Comparison of ENCODE assay signal across 1 cellular context in genomic region chr1:26169669-26170471, GRCh38.
TF ChIP-seq lines count a peak whose summit lies in the region.

ZNF593 (plus strand) TSS chr1:26169908; CDS start chr1:26169984, 76 bp downstream.

TF ChIP-seq in HepG2, 621 proteins besides CTCF, POLR2A, EP300 and RAD21 (continued from another document and continues in another):
- TF ChIP-seq THAP9 (CRISPR knock-in tag; IDR thresholded peaks at IDR 0.05; ENCODE audit: borderline replicate concordance) (peak; percentile 87), ZFP1 (CRISPR knock-in tag; IDR thresholded peaks at IDR 0.05) (no peak), HMGXB4 (CRISPR knock-in tag; IDR thresholded peaks at IDR 0.05; ENCODE audit: borderline replicate concordance in 1 of 2, low read depth in 1 of 2) (peak; percentile 93 to 95), SNAPC2 (CRISPR knock-in tag; IDR thresholded peaks at IDR 0.05) (peak; percentile 92), ZNF605 (CRISPR knock-in tag; IDR thresholded peaks at IDR 0.05) (peak; percentile 93), KAT2B (IDR thresholded peaks at IDR 0.05; ENCODE audit: borderline replicate concordance, low read depth, low read length) (no peak), RFX3 (CRISPR knock-in tag; IDR thresholded peaks at IDR 0.05) (no peak), ZNF724P (CRISPR knock-in tag; IDR thresholded peaks at IDR 0.05; ENCODE audit: borderline replicate concordance) (peak; percentile 70; the same call in 1 of the 2 replicates), NBN (conservative IDR thresholded peaks at IDR 0.05) (no peak), WIZ (CRISPR knock-in tag; IDR thresholded peaks at IDR 0.05) (no peak), NPAS2 (CRISPR knock-in tag; IDR thresholded peaks at IDR 0.05; ENCODE audit: borderline replicate concordance) (no peak), ZNF160 (CRISPR knock-in tag; IDR thresholded peaks at IDR 0.05) (peak; percentile 97), REPIN1 (CRISPR knock-in tag; IDR thresholded peaks at IDR 0.05; ENCODE audit: borderline replicate concordance, low read depth) (peak; percentile 94), PLRG1 (conservative IDR thresholded peaks at IDR 0.05) (no peak), ZBTB43 (CRISPR knock-in tag; conservative IDR thresholded peaks at IDR 0.05) (peak; percentile 55; the same call in 1 of the 2 replicates), ZNF746 (CRISPR knock-in tag; IDR thresholded peaks at IDR 0.05) (peak; percentile 77; the same call in 1 of the 2 replicates), RFX5 (IDR thresholded peaks at IDR 0.05; ENCODE audit: low read depth, low read length) (peak; percentile 83), ZBTB34 (CRISPR knock-in tag; IDR thresholded peaks at IDR 0.05) (peak; percentile 87), MZF1 (CRISPR knock-in tag; IDR thresholded peaks at IDR 0.05; ENCODE audit: borderline replicate concordance) (peak; percentile 79; the same call in 1 of the 2 replicates), TBL1XR1 (IDR thresholded peaks at IDR 0.05; ENCODE audit: borderline replicate concordance, low read length, partially characterized antibody) (no peak), ZFP36L1 (CRISPR knock-in tag; IDR thresholded peaks at IDR 0.05) (no peak), HNRNPUL1 (IDR thresholded peaks at IDR 0.05; ENCODE audit: low read depth, low read length) (no peak; the same call in 1 of the 2 replicates), GPN1 (CRISPR knock-in tag; IDR thresholded peaks at IDR 0.05; ENCODE audit: borderline replicate concordance) (no peak), ATAD3A (CRISPR knock-in tag; IDR thresholded peaks at IDR 0.05) (no peak), MYC (CRISPR knock-in tag; IDR thresholded peaks at IDR 0.05; ENCODE audit: borderline replicate concordance) (peak; percentile 99), SP5 (CRISPR knock-in tag; IDR thresholded peaks at IDR 0.05; ENCODE audit: borderline replicate concordance, low read depth) (peak; percentile 13; the same call in 1 of the 2 replicates), ZNF382 (CRISPR knock-in tag; IDR thresholded peaks at IDR 0.05; ENCODE audit: borderline replicate concordance) (no peak), ZNF879 (CRISPR knock-in tag; IDR thresholded peaks at IDR 0.05) (0 out of 2 replicates have a peak, but pooled peaks have one; percentile 74), ZBTB21 (CRISPR knock-in tag; IDR thresholded peaks at IDR 0.05) (peak; percentile 99), ZEB1 (IDR thresholded peaks at IDR 0.05; ENCODE audit: insufficient replicate concordance, low read depth) (no peak), ZNF547 (CRISPR knock-in tag; IDR thresholded peaks at IDR 0.05) (peak; percentile 90)
- TF ChIP-seq, protein P1, sequence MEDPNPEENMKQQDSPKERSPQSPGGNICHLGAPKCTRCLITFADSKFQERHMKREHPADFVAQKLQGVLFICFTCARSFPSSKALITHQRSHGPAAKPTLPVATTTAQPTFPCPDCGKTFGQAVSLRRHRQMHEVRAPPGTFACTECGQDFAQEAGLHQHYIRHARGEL (CRISPR knock-in tag; IDR thresholded peaks at IDR 0.05): peak; percentile 88; the same call in 1 of the 2 replicates
- TF ChIP-seq, protein P2, sequence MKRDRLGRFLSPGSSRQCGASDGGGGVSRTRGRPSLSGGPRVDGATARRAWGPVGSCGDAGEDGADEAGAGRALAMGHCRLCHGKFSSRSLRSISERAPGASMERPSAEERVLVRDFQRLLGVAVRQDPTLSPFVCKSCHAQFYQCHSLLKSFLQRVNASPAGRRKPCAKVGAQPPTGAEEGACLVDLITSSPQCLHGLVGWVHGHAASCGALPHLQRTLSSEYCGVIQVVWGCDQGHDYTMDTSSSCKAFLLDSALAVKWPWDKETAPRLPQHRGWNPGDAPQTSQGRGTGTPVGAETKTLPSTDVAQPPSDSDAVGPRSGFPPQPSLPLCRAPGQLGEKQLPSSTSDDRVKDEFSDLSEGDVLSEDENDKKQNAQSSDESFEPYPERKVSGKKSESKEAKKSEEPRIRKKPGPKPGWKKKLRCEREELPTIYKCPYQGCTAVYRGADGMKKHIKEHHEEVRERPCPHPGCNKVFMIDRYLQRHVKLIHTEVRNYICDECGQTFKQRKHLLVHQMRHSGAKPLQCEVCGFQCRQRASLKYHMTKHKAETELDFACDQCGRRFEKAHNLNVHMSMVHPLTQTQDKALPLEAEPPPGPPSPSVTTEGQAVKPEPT (CRISPR knock-in tag; IDR thresholded peaks at IDR 0.05; ENCODE audit: low read depth): no peak
- TF ChIP-seq, protein P3, sequence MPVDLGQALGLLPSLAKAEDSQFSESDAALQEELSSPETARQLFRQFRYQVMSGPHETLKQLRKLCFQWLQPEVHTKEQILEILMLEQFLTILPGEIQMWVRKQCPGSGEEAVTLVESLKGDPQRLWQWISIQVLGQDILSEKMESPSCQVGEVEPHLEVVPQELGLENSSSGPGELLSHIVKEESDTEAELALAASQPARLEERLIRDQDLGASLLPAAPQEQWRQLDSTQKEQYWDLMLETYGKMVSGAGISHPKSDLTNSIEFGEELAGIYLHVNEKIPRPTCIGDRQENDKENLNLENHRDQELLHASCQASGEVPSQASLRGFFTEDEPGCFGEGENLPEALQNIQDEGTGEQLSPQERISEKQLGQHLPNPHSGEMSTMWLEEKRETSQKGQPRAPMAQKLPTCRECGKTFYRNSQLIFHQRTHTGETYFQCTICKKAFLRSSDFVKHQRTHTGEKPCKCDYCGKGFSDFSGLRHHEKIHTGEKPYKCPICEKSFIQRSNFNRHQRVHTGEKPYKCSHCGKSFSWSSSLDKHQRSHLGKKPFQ (CRISPR knock-in tag; IDR thresholded peaks at IDR 0.05; ENCODE audit: insufficient replicate concordance): peak; percentile 78
- TF ChIP-seq, protein P4, sequence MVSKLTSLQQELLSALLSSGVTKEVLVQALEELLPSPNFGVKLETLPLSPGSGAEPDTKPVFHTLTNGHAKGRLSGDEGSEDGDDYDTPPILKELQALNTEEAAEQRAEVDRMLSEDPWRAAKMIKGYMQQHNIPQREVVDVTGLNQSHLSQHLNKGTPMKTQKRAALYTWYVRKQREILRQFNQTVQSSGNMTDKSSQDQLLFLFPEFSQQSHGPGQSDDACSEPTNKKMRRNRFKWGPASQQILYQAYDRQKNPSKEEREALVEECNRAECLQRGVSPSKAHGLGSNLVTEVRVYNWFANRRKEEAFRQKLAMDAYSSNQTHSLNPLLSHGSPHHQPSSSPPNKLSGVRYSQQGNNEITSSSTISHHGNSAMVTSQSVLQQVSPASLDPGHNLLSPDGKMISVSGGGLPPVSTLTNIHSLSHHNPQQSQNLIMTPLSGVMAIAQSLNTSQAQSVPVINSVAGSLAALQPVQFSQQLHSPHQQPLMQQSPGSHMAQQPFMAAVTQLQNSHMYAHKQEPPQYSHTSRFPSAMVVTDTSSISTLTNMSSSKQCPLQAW (CRISPR knock-in tag; IDR thresholded peaks at IDR 0.05): peak; percentile 88
- TF ChIP-seq, protein P5, sequence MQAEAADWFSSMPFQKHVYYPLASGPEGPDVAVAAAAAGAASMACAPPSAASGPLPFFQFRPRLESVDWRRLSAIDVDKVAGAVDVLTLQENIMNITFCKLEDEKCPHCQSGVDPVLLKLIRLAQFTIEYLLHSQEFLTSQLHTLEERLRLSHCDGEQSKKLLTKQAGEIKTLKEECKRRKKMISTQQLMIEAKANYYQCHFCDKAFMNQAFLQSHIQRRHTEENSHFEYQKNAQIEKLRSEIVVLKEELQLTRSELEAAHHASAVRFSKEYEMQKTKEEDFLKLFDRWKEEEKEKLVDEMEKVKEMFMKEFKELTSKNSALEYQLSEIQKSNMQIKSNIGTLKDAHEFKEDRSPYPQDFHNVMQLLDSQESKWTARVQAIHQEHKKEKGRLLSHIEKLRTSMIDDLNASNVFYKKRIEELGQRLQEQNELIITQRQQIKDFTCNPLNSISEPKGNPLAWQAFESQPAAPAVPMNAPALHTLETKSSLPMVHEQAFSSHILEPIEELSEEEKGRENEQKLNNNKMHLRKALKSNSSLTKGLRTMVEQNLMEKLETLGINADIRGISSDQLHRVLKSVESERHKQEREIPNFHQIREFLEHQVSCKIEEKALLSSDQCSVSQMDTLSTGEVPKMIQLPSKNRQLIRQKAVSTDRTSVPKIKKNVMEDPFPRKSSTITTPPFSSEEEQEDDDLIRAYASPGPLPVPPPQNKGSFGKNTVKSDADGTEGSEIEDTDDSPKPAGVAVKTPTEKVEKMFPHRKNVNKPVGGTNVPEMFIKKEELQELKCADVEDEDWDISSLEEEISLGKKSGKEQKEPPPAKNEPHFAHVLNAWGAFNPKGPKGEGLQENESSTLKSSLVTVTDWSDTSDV (CRISPR knock-in tag; IDR thresholded peaks at IDR 0.05): no peak
- TF ChIP-seq, protein P6, sequence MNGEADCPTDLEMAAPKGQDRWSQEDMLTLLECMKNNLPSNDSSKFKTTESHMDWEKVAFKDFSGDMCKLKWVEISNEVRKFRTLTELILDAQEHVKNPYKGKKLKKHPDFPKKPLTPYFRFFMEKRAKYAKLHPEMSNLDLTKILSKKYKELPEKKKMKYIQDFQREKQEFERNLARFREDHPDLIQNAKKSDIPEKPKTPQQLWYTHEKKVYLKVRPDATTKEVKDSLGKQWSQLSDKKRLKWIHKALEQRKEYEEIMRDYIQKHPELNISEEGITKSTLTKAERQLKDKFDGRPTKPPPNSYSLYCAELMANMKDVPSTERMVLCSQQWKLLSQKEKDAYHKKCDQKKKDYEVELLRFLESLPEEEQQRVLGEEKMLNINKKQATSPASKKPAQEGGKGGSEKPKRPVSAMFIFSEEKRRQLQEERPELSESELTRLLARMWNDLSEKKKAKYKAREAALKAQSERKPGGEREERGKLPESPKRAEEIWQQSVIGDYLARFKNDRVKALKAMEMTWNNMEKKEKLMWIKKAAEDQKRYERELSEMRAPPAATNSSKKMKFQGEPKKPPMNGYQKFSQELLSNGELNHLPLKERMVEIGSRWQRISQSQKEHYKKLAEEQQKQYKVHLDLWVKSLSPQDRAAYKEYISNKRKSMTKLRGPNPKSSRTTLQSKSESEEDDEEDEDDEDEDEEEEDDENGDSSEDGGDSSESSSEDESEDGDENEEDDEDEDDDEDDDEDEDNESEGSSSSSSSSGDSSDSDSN (CRISPR knock-in tag; IDR thresholded peaks at IDR 0.05): peak; percentile 95
